ENCODE assay signal across 28 cellular contexts in genomic region chr1:114259517-114260160, GRCh38.
"Had no signal": no experiment of that assay in that cellular context is flagged by ENCODE, and none has a peak within 500 bp of the region (broad histone marks: within the 10 kb centered on the region; RNA-seq: fewer than 3 reads in every experiment).

No MANE protein-coding gene starts in this region.

- H3K36me3 Mint-ChIP-seq: activated CD8-positive, alpha-beta memory T cell treated with anti-CD3 and anti-CD28 coated beads, Interleukin-2, amount 10 ng/mL, durations not matched to agents 7 days and 5 days; activated naive CD4-positive, alpha-beta T cell treated with anti-CD3 and anti-CD28 coated beads, Interleukin-2, amount 50 U/mL, for 72 hours had no signal

- DNase-seq: activated CD4-positive, alpha-beta T cell treated with anti-CD3 and anti-CD28 coated beads for 48 hours; activated CD4-positive, alpha-beta T cell treated with anti-CD3 and anti-CD28 coated beads, Interleukin-2, amount 50 U/mL, for 4 hours; activated CD4-positive, CD25-positive, alpha-beta regulatory T cell treated with anti-CD3 and anti-CD28 coated beads, Interleukin-2, amount 50 U/mL, for 72 hours; activated CD8-positive, alpha-beta memory T cell treated with anti-CD3 and anti-CD28 coated beads, Interleukin-2, amount 10 ng/mL, durations not matched to agents 7 days and 5 days; activated effector memory CD4-positive, alpha-beta T cell treated with anti-CD3 and anti-CD28 coated beads, Interleukin-2, amount 50 U/mL, for 16 hours; activated naive CD4-positive, alpha-beta T cell treated with Interleukin-2 at 50 U/mL for 16 hours; activated naive CD8-positive, alpha-beta T cell treated with anti-CD3 and anti-CD28 coated beads, Interleukin-2, amount 50 U/mL, for 24 hours; activated T-cell treated with anti-CD3 and anti-CD28 coated beads, Interleukin-2, amount 50 U/mL, for 24 hours; amygdala; brain microvascular endothelial cell; caudate nucleus; MV-4-11; NCI-H1092 treated with DMSO at 0.1 percent for 48 hours; NCI-H1436; NCI-H187 treated with DMSO at 0.1 percent for 48 hours; NCI-H2081 treated with DMSO at 0.1 percent for 48 hours; NCI-H69; NK-92 treated with Interleukin-12 subunit alpha and Interleukin-12 subunit beta, amount 100 ng/mL, for 24 hours; OCI-M1; RPMI8226; SHP77; SW 1271 had no signal

- H3K27me3 Mint-ChIP-seq: activated CD8-positive, alpha-beta memory T cell treated with anti-CD3 and anti-CD28 coated beads, Interleukin-2, amount 10 ng/mL, durations not matched to agents 7 days and 5 days; activated naive CD8-positive, alpha-beta T cell treated with anti-CD3 and anti-CD28 coated beads, Interleukin-2, amount 50 U/mL, for 24 hours had no signal

- H3K4me1 Mint-ChIP-seq: activated CD8-positive, alpha-beta memory T cell treated with anti-CD3 and anti-CD28 coated beads, Interleukin-2, amount 10 ng/mL, durations not matched to agents 7 days and 5 days; activated naive CD8-positive, alpha-beta T cell treated with anti-CD3 and anti-CD28 coated beads, Interleukin-2, amount 50 U/mL, for 24 hours had no signal

- H3K27ac Mint-ChIP-seq: activated CD8-positive, alpha-beta memory T cell treated with anti-CD3 and anti-CD28 coated beads, Interleukin-2, amount 10 ng/mL, durations not matched to agents 7 days and 5 days; activated naive CD4-positive, alpha-beta T cell treated with anti-CD3 and anti-CD28 coated beads, Interleukin-2, amount 50 U/mL, for 72 hours; activated naive CD8-positive, alpha-beta T cell treated with anti-CD3 and anti-CD28 coated beads, Interleukin-2, amount 50 U/mL, for 24 hours; activated T-cell treated with anti-CD3 and anti-CD28 coated beads, Interleukin-2, amount 50 U/mL, for 24 hours; activated T-helper 1 cell treated with anti-CD3 and anti-CD28 coated beads, Interleukin-12 subunit alpha, Interleukin-12 subunit beta, Interleukin-2, Interleukin-4 antibody, amounts not matched to agents 30 ng/mL and 10 ng/mL and 1 ng/mL, durations not matched to agents 14 hours and 24 hours and 36 hours had no signal

- H3K4me2 ChIP-seq: KMS-11 had no signal

- H3K9me3 ChIP-seq: SJSA1 had no signal

- H3K36me3 ChIP-seq: brain microvascular endothelial cell, SJSA1 had no signal

- H3K9ac ChIP-seq: KMS-11 had no signal

- ATAC-seq: activated CD8-positive, alpha-beta memory T cell treated with anti-CD3 and anti-CD28 coated beads, Interleukin-2, amount 10 ng/mL, durations not matched to agents 7 days and 5 days; activated naive CD4-positive, alpha-beta T cell treated with anti-CD3 and anti-CD28 coated beads, Interleukin-2, amount 50 U/mL, for 72 hours; activated naive CD8-positive, alpha-beta T cell treated with anti-CD3 and anti-CD28 coated beads, Interleukin-2, amount 50 U/mL, for 24 hours; Panc1; SK-N-SH treated with all-trans-retinoic acid at 6 μM for 48 hours had no signal

- H3K4me3 ChIP-seq: SJSA1 had no signal

- H3K4me1 ChIP-seq: SJSA1 had no signal

- H3K4me3 Mint-ChIP-seq: activated CD8-positive, alpha-beta memory T cell treated with anti-CD3 and anti-CD28 coated beads, Interleukin-2, amount 10 ng/mL, durations not matched to agents 7 days and 5 days; activated naive CD8-positive, alpha-beta T cell treated with anti-CD3 and anti-CD28 coated beads, Interleukin-2, amount 50 U/mL, for 24 hours; activated T-cell treated with anti-CD3 and anti-CD28 coated beads, Interleukin-2, amount 50 U/mL, for 24 hours; activated T-helper 1 cell treated with anti-CD3 and anti-CD28 coated beads, Interleukin-12 subunit alpha, Interleukin-12 subunit beta, Interleukin-2, Interleukin-4 antibody, amounts not matched to agents 30 ng/mL and 10 ng/mL and 1 ng/mL, durations not matched to agents 14 hours and 24 hours and 36 hours had no signal

- H3K27ac ChIP-seq: brain microvascular endothelial cell, KMS-11, SJSA1 had no signal
